9 cellular contexts compared by ENCODE assay signal in the genomic region with DNA sequence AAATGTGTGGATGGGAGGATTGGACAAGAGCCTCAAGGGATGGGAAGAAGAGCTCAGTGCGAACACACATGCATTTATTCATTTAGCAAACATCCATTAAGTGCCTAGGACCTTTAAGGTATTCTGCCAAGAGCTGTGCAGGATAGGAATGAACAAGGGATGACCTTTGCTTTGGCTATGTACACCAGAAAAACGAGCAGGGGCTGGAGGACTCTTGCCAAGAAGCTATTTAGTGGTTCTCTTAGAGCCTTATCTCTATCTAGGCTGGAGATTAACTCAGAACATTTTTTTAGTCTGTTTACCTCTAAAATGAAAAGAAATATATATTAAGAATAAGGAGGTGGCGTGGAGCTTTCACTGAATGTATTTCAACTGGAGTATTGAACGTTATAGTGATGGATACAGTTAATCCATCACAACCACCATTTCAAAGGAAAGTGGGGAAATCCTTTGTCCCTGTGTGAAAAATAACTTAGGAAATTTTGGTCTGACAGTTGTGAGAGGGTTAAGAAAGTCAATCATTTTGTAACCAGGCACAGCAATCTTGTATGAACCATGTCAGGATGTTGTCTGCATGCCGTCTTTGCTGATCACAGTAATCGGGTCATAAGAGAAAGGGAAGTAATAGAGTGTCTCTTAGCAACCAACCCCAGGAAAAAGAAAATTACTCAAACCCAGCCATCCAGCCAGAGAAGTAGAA.
DNase-seq lines count a peak whose midpoint lies in the region; ATAC-seq and TF ChIP-seq lines count a peak whose summit lies in the region.
"Had no signal": no experiment of that assay in that cellular context is flagged by ENCODE, and none has a peak within 500 bp of the region (broad histone marks: within the 10 kb centered on the region; RNA-seq: fewer than 3 reads in every experiment).

No MANE protein-coding gene starts in this region.

- peak overlapping the region; percentile 74 to 81 for H3K27ac Mint-ChIP-seq in natural killer cell

- H3K4me3 Mint-ChIP-seq in natural killer cell: peak overlapping the region; percentile 74

- no peaks in the 10 kb centered on the region for H3K36me3 ChIP-seq in colonic mucosa

- ATAC-seq in natural killer cell (peak in 2 of 3 donors; percentile 49 to 54), HG03521 (IDR thresholded peaks at IDR 0.05; ENCODE audit: unreplicated experiment) (no peak)

- no peaks in the 10 kb centered on the region for H3K9me3 ChIP-seq in colonic mucosa

- no peaks in the 10 kb centered on the region for H3K27me3 ChIP-seq in colonic mucosa

- no peaks in the 10 kb centered on the region for H3K9me3 Mint-ChIP-seq in natural killer cell

- TF ChIP-seq CTCF in colonic mucosa (IDR thresholded peaks at IDR 0.05) (no peak), natural killer cell (IDR thresholded peaks at IDR 0.05) (no peak)

- intact Hi-C loops in colonic mucosa (cut with DNase I): loop anchor here (10.0 kb wide), 1 partner anchor 688 kb away; the partner anchor contains the start of gene BCL6
- intact Hi-C loops in natural killer cell (cut with micrococcal nuclease): no loop called here

- peaks cover 24 to 31% of the 10 kb centered on the region in 2 donors for H3K4me1 Mint-ChIP-seq in natural killer cell

- H3K27me3 Mint-ChIP-seq in natural killer cell (ENCODE audit: low read depth in 2 of 2): no peaks in the 10 kb centered on the region

- peaks cover 10% of the 10 kb centered on the region for H3K4me1 ChIP-seq in colonic mucosa

- no peak overlapping the region for H3K9ac ChIP-seq in colonic mucosa (ENCODE audit: low read depth in 2 of 2, low read length in 2 of 2)

- H3K4me3 ChIP-seq in colonic mucosa: no peak overlapping the region

- DNase-seq in CD1c-positive myeloid dendritic cell (ENCODE audit: extremely low spot score) (peak; percentile 63), NCI-H2196 (lab: John Stamatoyannopoulos, UW; ENCODE audit: unreplicated experiment) (peak; percentile 47), colonic mucosa (peak; percentile 32), natural killer cell (no peak), OCI-M1 (lab: John Stamatoyannopoulos, UW) (no peak), inferior parietal cortex (ENCODE audit: extremely low spot score) (no peak)
- DNase-seq in activated CD4-positive, alpha-beta T cell treated with anti-CD3 and anti-CD28 coated beads, Interleukin-2, amount 50 U/mL, for 48 hours: no peak
- DNase-seq: stimulated activated naive CD4-positive, alpha-beta T cell treated with Interleukin-2 at 50 U/mL for 16 hours had no signal

- H3K36me3 Mint-ChIP-seq in natural killer cell: no peaks in the 10 kb centered on the region

- H3K27ac ChIP-seq in colonic mucosa: peak overlapping the region; percentile 34

Comparison
In these comparisons a context has a peak if more than half of its experiments do, and no peak if none do; other contexts are left out.
1. DNase-seq: peak in CD1c-positive myeloid dendritic cell (single experiment), NCI-H2196 (single experiment) and colonic mucosa (single experiment); none in natural killer cell (single experiment), activated CD4-positive, alpha-beta T cell treated with anti-CD3 and anti-CD28 coated beads, Interleukin-2, amount 50 U/mL, for 48 hours (0 of 2), OCI-M1 (single experiment) and inferior parietal cortex (single experiment).